Comparison of ENCODE assay signal across 8 cellular contexts in the genomic region with DNA sequence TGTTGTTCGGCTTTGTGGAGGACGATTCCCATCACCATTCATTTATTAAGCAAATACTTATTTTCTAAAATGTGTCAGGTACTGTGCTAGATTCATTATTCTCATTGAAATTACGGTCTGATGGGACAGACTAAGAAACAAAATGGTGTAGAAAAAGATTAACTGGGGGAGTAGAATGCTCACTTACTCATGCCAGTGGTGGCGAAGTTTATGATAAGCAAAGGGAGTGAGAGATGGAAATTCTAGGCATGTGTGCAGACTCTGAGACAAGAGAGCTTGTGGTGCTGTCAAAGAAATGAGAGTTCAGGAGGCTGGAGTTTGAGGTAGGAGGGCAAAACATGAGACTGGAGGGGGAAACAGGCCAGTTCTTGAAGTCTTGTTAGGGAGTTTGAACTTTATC. TPM values are rescaled to one million over a fixed set of nuclear protein-coding genes. Genes with fewer than 3 reads are reported as not detected.
DNase-seq lines count a peak whose midpoint lies in the region; ATAC-seq, FAIRE-seq and TF ChIP-seq lines count a peak whose summit lies in the region.

No MANE protein-coding gene starts in this region.

- no peaks in the 10 kb centered on the region for H4K20me1 ChIP-seq in SU-DHL-6 (ENCODE audit: low read depth, low read length)

- no peak overlapping the region for H3K27ac ChIP-seq in SU-DHL-6 (ENCODE audit: low read depth, low read length)

- peak overlapping the region; percentile 74 for H3K9ac ChIP-seq in SU-DHL-6 (ENCODE audit: low read length)

- DNase-seq in GM19239 (ENCODE audit: insufficient read length, low spot score) (no peak), fibroblast of villous mesenchyme (ENCODE audit: low read depth) (no peak), skeletal muscle cell (ENCODE audit: low read depth) (no peak), DMS153 treated with DMSO at 0.1 percent for 48 hours (lab: John Stamatoyannopoulos, UW; ENCODE audit: unreplicated experiment) (no peak)

- H3K36me3 ChIP-seq in SU-DHL-6 (ENCODE audit: low read length): no peaks in the 10 kb centered on the region

- ATAC-seq in GM21723 (IDR thresholded peaks at IDR 0.05; ENCODE audit: unreplicated experiment) (no peak), HG03135 (IDR thresholded peaks at IDR 0.05; ENCODE audit: unreplicated experiment) (no peak), HG02870 (IDR thresholded peaks at IDR 0.05; ENCODE audit: unreplicated experiment) (no peak)

- TF ChIP-seq CTCF in SU-DHL-6 (IDR thresholded peaks at IDR 0.05; ENCODE audit: insufficient read depth, low read length, poor library complexity, severe bottlenecking) (no peak), fibroblast of villous mesenchyme (IDR thresholded peaks at IDR 0.05; ENCODE audit: insufficient read depth, low read depth, low read length) (no peak)

- peak overlapping the region; percentile 25 for H2AFZ ChIP-seq in SU-DHL-6 (ENCODE audit: low read depth, low read length, severe bottlenecking)

- FAIRE-seq in GM19239 (lab: Jason Lieb, UNC): peak; percentile 51

- no peaks in the 10 kb centered on the region for H3K9me2 ChIP-seq in SU-DHL-6 (replicated peaks; ENCODE audit: insufficient read depth, low read length)

- no peaks in the 10 kb centered on the region for H3K27me3 ChIP-seq in SU-DHL-6 (ENCODE audit: low read length)

- H3F3A ChIP-seq in SU-DHL-6 (ENCODE audit: insufficient read depth): peaks cover 11% of the 10 kb centered on the region

- peak overlapping the region; percentile 89 for H3K4me2 ChIP-seq in SU-DHL-6 (ENCODE audit: low read depth, low read length, poor library complexity, severe bottlenecking)

- H3K79me2 ChIP-seq in SU-DHL-6 (ENCODE audit: insufficient read depth, low read length): peaks cover 7% of the 10 kb centered on the region; the same call in 1 of the 2 replicates

- H3K4me3 ChIP-seq in SU-DHL-6 (ENCODE audit: insufficient read depth, low read length, poor library complexity, severe bottlenecking) (peak overlapping the region; percentile 70), fibroblast of villous mesenchyme (ENCODE audit: low read depth, low read length) (peak overlapping the region; percentile 90), skeletal muscle cell (ENCODE audit: low read depth, low read length) (peak overlapping the region; percentile 76)

- H3K9me3 ChIP-seq in SU-DHL-6 (ENCODE audit: insufficient read depth, low read length): no peaks in the 10 kb centered on the region

RNA-seq across cellular contexts. Expression of a gene that starts 0.9 kb away (rescaled TPM):
- 26.3 and 45.4 TPM in 2 replicates for total RNA-seq in fibroblast of villous mesenchyme

RNA-seq across cellular contexts. Expression of a gene that starts 19.1 kb away (rescaled TPM):
- 10.8 and 11.3 TPM in 2 replicates for total RNA-seq in fibroblast of villous mesenchyme
